In the genomic region with DNA sequence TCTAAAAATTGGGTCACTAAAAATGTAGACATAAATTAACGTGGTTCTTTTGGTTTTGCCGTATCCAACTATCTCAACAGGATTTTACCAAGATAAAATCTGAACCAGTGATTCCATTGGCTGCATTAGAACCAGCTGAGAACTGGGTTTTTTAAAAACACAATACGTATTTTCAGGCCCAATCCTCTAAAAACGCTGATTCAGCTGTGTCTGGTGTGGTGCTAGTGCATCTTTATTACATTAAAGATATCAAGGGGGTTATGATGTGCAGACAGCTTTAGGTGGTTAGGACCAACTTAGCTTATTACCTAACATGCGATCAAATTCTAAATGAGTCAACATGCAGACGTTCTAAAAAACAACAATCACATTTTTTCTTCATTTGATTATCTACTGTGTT, we compare ENCODE assay signal across 3 cellular contexts.
TF ChIP-seq lines count a peak whose summit lies in the region.

No MANE protein-coding gene starts in this region.

TF ChIP-seq in A549, 52 proteins besides CTCF, POLR2A, EP300 and RAD21:
- TF ChIP-seq RARB (CRISPR knock-in tag; IDR thresholded peaks at IDR 0.05) (no peak), MAFK (IDR thresholded peaks at IDR 0.05; ENCODE audit: partially characterized antibody) (peak; percentile 85)

TF ChIP-seq in IMR-90, 13 proteins besides CTCF, POLR2A, EP300 and RAD21:
- TF ChIP-seq RCOR1 (IDR thresholded peaks at IDR 0.05; ENCODE audit: insufficient replicate concordance, low read length), result no peak
- TF ChIP-seq NFE2L2 (IDR thresholded peaks at IDR 0.05; ENCODE audit: low read depth, low read length), result no peak
- TF ChIP-seq MAFK (IDR thresholded peaks at IDR 0.05; ENCODE audit: low read depth, low read length), result peak; percentile 91
- no peak for TF ChIP-seq CEBPB (IDR thresholded peaks at IDR 0.05; ENCODE audit: low read depth, low read length)

TF ChIP-seq in H1, 55 proteins besides CTCF, POLR2A, EP300 and RAD21:
- no peak for TF ChIP-seq RXRA (IDR thresholded peaks at IDR 0.05; ENCODE audit: insufficient read depth, low read depth, low read length)
- TF ChIP-seq BCL11A (IDR thresholded peaks at IDR 0.05; ENCODE audit: low read depth in 2 of 2, low read length in 2 of 2), result no peak
- no peak for TF ChIP-seq KDM4A (IDR thresholded peaks at IDR 0.05; ENCODE audit: low read depth, low read length, severe bottlenecking)
- no peak for TF ChIP-seq BACH1 (IDR thresholded peaks at IDR 0.05; ENCODE audit: low read length)
- TF ChIP-seq MAFK (IDR thresholded peaks at IDR 0.05; ENCODE audit: low read depth, low read length), result peak; percentile 54
- no peak for TF ChIP-seq SRF (IDR thresholded peaks at IDR 0.05; ENCODE audit: low read depth, low read length)
